ENCODE assay signal across 8 cellular contexts in the genomic region with DNA sequence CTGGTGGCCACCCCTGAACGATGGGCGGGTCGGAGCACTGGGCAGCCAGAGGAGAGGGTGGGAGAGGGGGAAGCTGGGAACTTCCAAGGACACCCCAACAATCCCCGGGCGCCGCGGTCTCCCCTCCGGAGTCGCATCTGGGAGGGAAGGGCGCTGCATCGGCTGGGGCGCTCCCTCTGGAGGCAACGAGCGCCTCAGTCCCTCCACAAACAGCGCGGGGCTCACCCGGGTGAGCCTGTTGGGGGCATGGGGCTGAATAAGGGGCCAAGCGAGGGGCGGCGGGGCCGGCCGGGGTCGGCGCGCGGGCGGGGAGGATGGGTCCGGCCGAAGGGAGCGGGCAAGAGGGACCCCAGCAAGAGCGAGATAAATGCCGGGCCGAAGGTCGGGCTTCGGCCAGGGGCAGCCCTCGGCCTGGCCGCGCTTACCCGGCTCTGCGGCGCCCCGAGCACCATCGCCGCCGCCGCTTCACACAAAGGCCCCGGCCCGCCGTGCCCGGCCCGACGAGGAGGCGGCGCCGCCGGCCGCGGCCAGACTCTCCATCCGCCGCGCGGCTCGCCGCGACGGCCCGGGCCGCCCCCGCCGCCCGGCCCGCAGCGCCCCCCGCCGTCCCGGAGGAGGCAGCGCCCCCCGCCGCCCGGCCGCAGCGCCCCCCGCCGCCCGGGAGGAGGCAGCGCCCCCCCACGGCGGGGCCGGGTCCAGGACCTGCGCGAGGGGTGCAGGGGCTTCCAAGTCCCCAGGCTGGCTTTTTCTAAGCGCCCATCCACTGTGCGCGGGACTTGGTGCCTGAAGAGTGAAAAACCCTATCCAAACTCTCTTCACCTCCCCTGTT. TPM values are rescaled to one million over a fixed set of nuclear protein-coding genes. Genes with fewer than 3 reads are reported as not detected.
A peak's percentile ranks its signal among the peaks of the same experiment; 100 is the strongest.
DNase-seq lines count a peak whose midpoint lies in the region; ATAC-seq and TF ChIP-seq lines count a peak whose summit lies in the region.

A gene with protein sequence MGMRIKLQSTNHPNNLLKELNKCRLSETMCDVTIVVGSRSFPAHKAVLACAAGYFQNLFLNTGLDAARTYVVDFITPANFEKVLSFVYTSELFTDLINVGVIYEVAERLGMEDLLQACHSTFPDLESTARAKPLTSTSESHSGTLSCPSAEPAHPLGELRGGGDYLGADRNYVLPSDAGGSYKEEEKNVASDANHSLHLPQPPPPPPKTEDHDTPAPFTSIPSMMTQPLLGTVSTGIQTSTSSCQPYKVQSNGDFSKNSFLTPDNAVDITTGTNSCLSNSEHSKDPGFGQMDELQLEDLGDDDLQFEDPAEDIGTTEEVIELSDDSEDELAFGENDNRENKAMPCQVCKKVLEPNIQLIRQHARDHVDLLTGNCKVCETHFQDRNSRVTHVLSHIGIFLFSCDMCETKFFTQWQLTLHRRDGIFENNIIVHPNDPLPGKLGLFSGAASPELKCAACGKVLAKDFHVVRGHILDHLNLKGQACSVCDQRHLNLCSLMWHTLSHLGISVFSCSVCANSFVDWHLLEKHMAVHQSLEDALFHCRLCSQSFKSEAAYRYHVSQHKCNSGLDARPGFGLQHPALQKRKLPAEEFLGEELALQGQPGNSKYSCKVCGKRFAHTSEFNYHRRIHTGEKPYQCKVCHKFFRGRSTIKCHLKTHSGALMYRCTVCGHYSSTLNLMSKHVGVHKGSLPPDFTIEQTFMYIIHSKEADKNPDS (minus strand): TSS at position 567 of the 829 bp plus-strand sequence. CDS start 1,629 bp downstream, outside the sequence.

- BruUV-seq in OCI-LY7 (replicated peaks; lab: Mats Ljungman, UMichigan), result no TSS peak

- TF ChIP-seq CTCF in BE2C (IDR thresholded peaks at IDR 0.05; ENCODE audit: low read depth, low read length) (peak; percentile 41; the same call in 1 of the 2 replicates), OCI-LY7 (conservative IDR thresholded peaks at IDR 0.05; ENCODE audit: low read length) (peak; percentile 76), nephron progenitor cell (IDR thresholded peaks at IDR 0.05) (no peak)

- no peaks in the 10 kb centered on the region for H3K27me3 ChIP-seq in BE2C

- peaks cover 4% of the 10 kb centered on the region for H3K27me3 Mint-ChIP-seq in nephron progenitor cell (ENCODE audit: low read depth, poor library complexity)

- H3K4me1 ChIP-seq in BE2C (no peaks in the 10 kb centered on the region), OCI-LY7 (ENCODE audit: insufficient read depth, low read length, poor library complexity, severe bottlenecking) (peaks cover 15% of the 10 kb centered on the region)

- H3K4me2 ChIP-seq in OCI-LY7 (ENCODE audit: low read length), result peak within 1 kb of the TSS; percentile 85

- CTCF ChIA-PET in OCI-LY7 (lab: Charles Lee; ENCODE audit: unreplicated experiment), result interaction anchor here (1.0 to 3.0 kb wide), 2 partner anchors 10 to 105 kb away, joined by 9 to 12 read pairs; a partner anchor contains a TSS

- peak within 1 kb of the TSS; percentile 54 for H3K27ac Mint-ChIP-seq in nephron progenitor cell

- peaks cover 16% of the 10 kb centered on the region; the same call in 1 of the 2 replicates for H3K79me2 ChIP-seq in OCI-LY7 (ENCODE audit: insufficient read depth, low read depth, low read length)

- peak; percentile 65 for ATAC-seq in GM19043 (IDR thresholded peaks at IDR 0.05; ENCODE audit: low read depth, unreplicated experiment)
- ATAC-seq in HG03442 (IDR thresholded peaks at IDR 0.05; ENCODE audit: unreplicated experiment), result peak; percentile 59

- no peaks in the 10 kb centered on the region for H3K9me3 Mint-ChIP-seq in nephron progenitor cell

- H3K4me1 Mint-ChIP-seq in nephron progenitor cell, result peaks cover 59% of the 10 kb centered on the region

- intact Hi-C loops in OCI-LY7 (cut with micrococcal nuclease; ENCODE audit: unreplicated experiment), result loop anchor here (5.0 kb wide), 1 partner anchor 176 kb away; no protein-coding TSS in a partner anchor

- H3K36me3 Mint-ChIP-seq in nephron progenitor cell (ENCODE audit: low read depth), result peaks cover 35% of the 10 kb centered on the region

- H3K9me2 ChIP-seq in OCI-LY7 (ENCODE audit: insufficient read depth, low read length), result no peaks in the 10 kb centered on the region

- H3K4me3 Mint-ChIP-seq in nephron progenitor cell, result peak within 1 kb of the TSS; percentile 94

- POLR2A ChIA-PET in OCI-LY7 (lab: Charles Lee), result interaction anchor here (0.5 to 1.4 kb wide), 3 partner anchors 12 to 130 kb away, joined by 3 to 4 read pairs (median 3); a partner anchor contains a TSS

- H3K36me3 ChIP-seq in BE2C (peaks cover 33% of the 10 kb centered on the region), OCI-LY7 (ENCODE audit: insufficient read depth, low read length) (peaks cover 35% of the 10 kb centered on the region)

- 0 out of 2 replicates have a peak, but pooled peaks cover 5% of the 10 kb centered on the region for H4K20me1 ChIP-seq in OCI-LY7 (ENCODE audit: insufficient read depth, low read length)

- DNase-seq in BE2C (peak; percentile 81), OCI-LY7 (ENCODE audit: low spot score) (peak; percentile 84), fibroblast of peridontal ligament (ENCODE audit: extremely low read depth) (peak; percentile 18), nephron progenitor cell (peak; percentile 77), substantia nigra (lab: John Stamatoyannopoulos, UW) (peak in 41 of 49 donors; percentile 5 to 80 (median 46))
- DNase-seq in activated T-helper 1 cell treated with anti-CD3 and anti-CD28 coated beads, Interleukin-2, amount 50 U/mL, for 16 hours (ENCODE audit: low read depth in 1 of 2, low spot score in 1 of 2), result peak; percentile 35 to 63

- H3K27ac ChIP-seq in OCI-LY7 (ENCODE audit: low read depth, low read length, poor library complexity, severe bottlenecking) (peak within 1 kb of the TSS; percentile 44), substantia nigra (ENCODE audit: low read depth, low read length, poor library complexity, severe bottlenecking) (peak within 1 kb of the TSS; percentile 73)

- peak within 1 kb of the TSS; percentile 85 for H3K4me3 ChIP-seq in BE2C (ENCODE audit: low read depth, low read length)
- H3K4me3 ChIP-seq in OCI-LY7 (ENCODE audit: low read depth, low read length, poor library complexity, severe bottlenecking), result peak within 1 kb of the TSS; percentile 92

- H3K9me3 ChIP-seq in BE2C, result no peaks in the 10 kb centered on the region
- H3K9me3 ChIP-seq in OCI-LY7 (ENCODE audit: low read length), result no peaks in the 10 kb centered on the region

- H2AFZ ChIP-seq in OCI-LY7 (ENCODE audit: low read length), result peak within 1 kb of the TSS; percentile 88

RNA-seq across cellular contexts. Expression of the gene that starts here (rescaled TPM):
- polyA plus RNA-seq in BE2C (2012; ENCODE audit: insufficient read depth, insufficient read length, low read depth), result 16.8 TPM
- 10.9 TPM in 2 replicates for total RNA-seq in OCI-LY7 (2014; rRNA removed; shearing (Covaris generic))
- 10.0 and 10.7 TPM in 2 replicates for total RNA-seq in OCI-LY7 (2022)

Comparison
In these comparisons a context has a peak if more than half of its experiments do, and no peak if none do; other contexts are left out.
1. Peak in every context shown above with its lines: DNase-seq, ATAC-seq, H3K4me3 ChIP-seq and H3K27ac ChIP-seq.
2. DNase-seq: peak in every context shown above with its lines; median percentile 84 in OCI-LY7; 81 in BE2C; 77 in nephron progenitor cell; 49 in activated T-helper 1 cell treated with anti-CD3 and anti-CD28 coated beads, Interleukin-2, amount 50 U/mL, for 16 hours; 46 in substantia nigra; 18 in fibroblast of peridontal ligament.